19 cellular contexts compared by ENCODE assay signal in genomic region chr2:1115843-1116539, GRCh38.
"Had no signal": no experiment of that assay in that cellular context is flagged by ENCODE, and none has a peak within 500 bp of the region (broad histone marks: within the 10 kb centered on the region; RNA-seq: fewer than 3 reads in every experiment).

No MANE protein-coding gene starts in this region.

- H3K79me2 ChIP-seq: parathyroid adenoma had no signal

- H3K4me3 Mint-ChIP-seq: activated CD4-positive, alpha-beta memory T cell treated with anti-CD3 and anti-CD28 coated beads, Interleukin-2, amount 10 ng/mL, durations not matched to agents 7 days and 5 days; activated naive CD4-positive, alpha-beta T cell treated with anti-CD3 and anti-CD28 coated beads, Interleukin-2, amount 10 ng/mL, durations not matched to agents 7 days and 5 days; activated T-cell treated with anti-CD3 and anti-CD28 coated beads, Interleukin-2, amount 50 U/mL, for 72 hours; endodermal cell; memory B cell; natural killer cell treated with Interleukin-12 subunit alpha and Interleukin-12 subunit beta and Interleukin-15 and Interleukin-18, amount 100 ng/mL, for 72 hours; stimulated activated naive CD8-positive, alpha-beta T cell treated with anti-CD3 and anti-CD28 coated beads, Interleukin-15, amount 100 ng/mL, for 72 hours had no signal

- H3K4me1 Mint-ChIP-seq: activated CD4-positive, alpha-beta memory T cell treated with anti-CD3 and anti-CD28 coated beads, Interleukin-2, amount 10 ng/mL, durations not matched to agents 7 days and 5 days; activated naive CD4-positive, alpha-beta T cell treated with anti-CD3 and anti-CD28 coated beads, Interleukin-2, amount 10 ng/mL, durations not matched to agents 7 days and 5 days; endodermal cell; memory B cell had no signal

- DNase-seq: activated CD4-positive, alpha-beta memory T cell treated with anti-CD3 and anti-CD28 coated beads, Interleukin-2, amount 10 ng/mL, durations not matched to agents 7 days and 5 days; activated CD4-positive, alpha-beta T cell treated with anti-CD3 and anti-CD28 coated beads for 48 hours; activated effector memory CD4-positive, alpha-beta T cell treated with anti-CD3 and anti-CD28 coated beads, Interleukin-2, amount 50 U/mL, for 16 hours; activated naive CD4-positive, alpha-beta T cell treated with anti-CD3 and anti-CD28 coated beads, Interleukin-2, amount 10 ng/mL, durations not matched to agents 7 days and 5 days; activated T-cell treated with anti-CD3 and anti-CD28 coated beads, Interleukin-2, amount 50 U/mL, for 72 hours; endodermal cell; heart left ventricle; islet precursor cell; left cardiac atrium; right cardiac atrium; stimulated activated naive CD8-positive, alpha-beta T cell treated with anti-CD3 and anti-CD28 coated beads, Interleukin-15, amount 100 ng/mL, for 72 hours had no signal

- H3K4me1 ChIP-seq: breast epithelium, heart left ventricle, parathyroid adenoma had no signal

- H2AFZ ChIP-seq: parathyroid adenoma had no signal

- H3K27ac Mint-ChIP-seq: activated CD4-positive, alpha-beta memory T cell treated with anti-CD3 and anti-CD28 coated beads, Interleukin-2, amount 10 ng/mL, durations not matched to agents 7 days and 5 days; activated naive CD4-positive, alpha-beta T cell treated with anti-CD3 and anti-CD28 coated beads, Interleukin-2, amount 10 ng/mL, durations not matched to agents 7 days and 5 days; activated T-cell treated with anti-CD3 and anti-CD28 coated beads, Interleukin-2, amount 50 U/mL, for 72 hours; endodermal cell; memory B cell; natural killer cell treated with Interleukin-12 subunit alpha and Interleukin-12 subunit beta and Interleukin-15 and Interleukin-18, amount 100 ng/mL, for 72 hours had no signal

- H3K27me3 Mint-ChIP-seq: activated CD4-positive, alpha-beta memory T cell treated with anti-CD3 and anti-CD28 coated beads, Interleukin-2, amount 10 ng/mL, durations not matched to agents 7 days and 5 days; activated naive CD4-positive, alpha-beta T cell treated with anti-CD3 and anti-CD28 coated beads, Interleukin-2, amount 10 ng/mL, durations not matched to agents 7 days and 5 days; stimulated activated naive CD8-positive, alpha-beta T cell treated with anti-CD3 and anti-CD28 coated beads, Interleukin-15, amount 100 ng/mL, for 72 hours had no signal

- FAIRE-seq: astrocyte had no signal

- H3K27me3 ChIP-seq: tibial nerve had no signal

- H3K9me3 ChIP-seq: breast epithelium, heart left ventricle, tibial nerve had no signal

- H3K27ac ChIP-seq: breast epithelium, coronary artery, epithelial cell of prostate, heart left ventricle, parathyroid adenoma had no signal

- H3K36me3 ChIP-seq: breast epithelium, heart left ventricle, tibial nerve had no signal

- H3K4me3 ChIP-seq: breast epithelium, coronary artery, heart left ventricle, tibial nerve had no signal

- H3K9ac ChIP-seq: parathyroid adenoma had no signal
